Comparison of ENCODE assay signal across 21 cellular contexts in the genomic region with DNA sequence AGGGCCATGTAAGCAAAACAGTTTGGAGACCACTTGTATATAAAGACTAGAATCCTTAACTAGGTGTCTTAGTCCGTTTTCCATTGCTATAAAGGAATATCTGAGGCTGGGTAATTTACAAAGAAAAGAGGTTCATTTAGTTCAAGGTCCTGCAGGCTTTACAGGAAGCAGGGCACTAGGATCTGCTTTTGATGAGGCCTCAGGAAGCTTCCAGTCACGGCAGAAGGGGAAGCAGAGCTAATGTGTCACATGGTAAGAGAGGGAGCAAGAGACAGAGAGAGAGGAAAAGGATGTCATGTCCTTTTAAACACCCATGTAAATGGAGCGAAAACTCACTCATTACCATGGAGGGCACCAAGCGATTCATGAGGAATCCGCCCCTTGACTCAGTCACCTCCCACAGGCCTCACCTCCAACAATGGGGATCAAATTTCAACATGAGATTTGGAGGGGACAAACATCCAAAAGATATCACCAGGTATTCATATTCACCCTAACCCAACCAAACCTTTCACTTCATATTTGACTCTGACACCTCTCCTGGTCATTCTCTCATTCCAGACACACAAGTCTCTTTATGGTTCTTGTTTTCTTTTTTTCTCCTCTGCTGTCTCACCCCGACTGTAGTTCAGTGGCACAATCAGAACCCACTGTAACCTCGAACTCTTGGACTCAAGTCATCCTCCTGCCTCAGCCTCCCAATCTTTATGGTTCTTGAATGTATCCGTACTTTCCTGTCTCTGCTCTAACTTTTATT. TPM values are rescaled to one million over a fixed set of nuclear protein-coding genes. Genes with fewer than 3 reads are reported as not detected.
DNase-seq lines count a peak whose midpoint lies in the region; ATAC-seq, FAIRE-seq and TF ChIP-seq lines count a peak whose summit lies in the region.
"Had no signal": no experiment of that assay in that cellular context is flagged by ENCODE, and none has a peak within 500 bp of the region (broad histone marks: within the 10 kb centered on the region; RNA-seq: fewer than 3 reads in every experiment).

No MANE protein-coding gene starts in this region.

- no peaks in the 10 kb centered on the region for H3K9me1 ChIP-seq in K562 (ENCODE audit: control insufficient read depth, insufficient read depth, low read length)

- no peaks in the 10 kb centered on the region for H3K79me2 ChIP-seq in HepG2 (ENCODE audit: insufficient read depth, low read length)
- H3K79me2 ChIP-seq in K562 (ENCODE audit: control insufficient read depth, insufficient read depth, low read length), result no peaks in the 10 kb centered on the region

- DNase-seq in HepG2 (ENCODE audit: low spot score) (no peak), right lobe of liver (no peak), K562 (ENCODE audit: extremely low read depth in 1 of 4, low spot score in 3 of 4) (no peak), esophagus muscularis mucosa (ENCODE audit: extremely low spot score) (peak; percentile 53), upper lobe of left lung (no peak)
- DNase-seq in activated CD4-positive, alpha-beta T cell treated with anti-CD3 and anti-CD28 coated beads, Interleukin-2, amount 50 U/mL, for 4 hours, result no peak
- DNase-seq: AML-193; Caco-2; Calu3; CD4-positive, alpha-beta T cell; CD8-positive, alpha-beta T cell; DMS79 treated with DMSO at 0.1 percent for 48 hours; GF-D8 had no signal

- no peaks in the 10 kb centered on the region for H3K36me3 ChIP-seq in HepG2 (replicated peaks in 1 of 2; ENCODE audit: control insufficient read depth in 1 of 2, insufficient read depth in 2 of 2, low read length in 2 of 2)
- no peaks in the 10 kb centered on the region for H3K36me3 ChIP-seq in right lobe of liver
- no peaks in the 10 kb centered on the region for H3K36me3 ChIP-seq in K562 (ENCODE audit: control insufficient read depth, insufficient read depth, low read length)
- no peaks in the 10 kb centered on the region for H3K36me3 ChIP-seq in esophagus muscularis mucosa
- H3K36me3 ChIP-seq in upper lobe of left lung, result no peaks in the 10 kb centered on the region
- H3K36me3 ChIP-seq: BLaER1 treated with 17β-estradiol and CSF1 and Interleukin-3, amounts not matched to agents 10 nM and 100 nM had no signal

- in situ Hi-C loops in HepG2 (cut with HindIII; ENCODE audit: extremely low pct_ligation_motif_present, low pct_unique_long_range_greater_than_20kb) (no loop called here), K562 (cut with MboI) (no loop called here)

- TF ChIP-seq POLR2A in HepG2 (IDR thresholded peaks at IDR 0.05; ENCODE audit: insufficient read depth in 1 of 2, low read depth in 2 of 2, low read length in 2 of 2), result no peak
- no peak for TF ChIP-seq POLR2A in right lobe of liver (IDR thresholded peaks at IDR 0.05)
- no peak for TF ChIP-seq POLR2A in K562 (conservative IDR thresholded peaks at IDR 0.05)
- TF ChIP-seq POLR2A in esophagus muscularis mucosa (IDR thresholded peaks at IDR 0.05; ENCODE audit: low read depth), result no peak
- TF ChIP-seq POLR2A in upper lobe of left lung (IDR thresholded peaks at IDR 0.05), result no peak

- TF ChIP-seq RAD21 in HepG2 (CRISPR knock-in tag; IDR thresholded peaks at IDR 0.05) (no peak), K562 (CRISPR knock-in tag; conservative IDR thresholded peaks at IDR 0.05 in 1 of 2, IDR thresholded peaks at IDR 0.05 in 1 of 2) (no peak)

- no TSS peak for BruUV-seq in HepG2 (replicated peaks; lab: Mats Ljungman, UMichigan)
- BruUV-seq in K562 (replicated peaks; lab: Mats Ljungman, UMichigan), result no TSS peak

- POLR2A ChIA-PET in HepG2 (lab: Yijun Ruan, JAX) (no interaction called here), K562 (lab: Yijun Ruan, JAX) (interaction anchor here (0.7 to 1.8 kb wide), 2 partner anchors 11 to 21 kb away, joined by 3 to 8 read pairs; no protein-coding TSS in a partner anchor)

- H3K9me3 ChIP-seq in HepG2 (ENCODE audit: low read length) (no peaks in the 10 kb centered on the region), right lobe of liver (no peaks in the 10 kb centered on the region), K562 (replicated peaks; ENCODE audit: control insufficient read depth, insufficient read depth, low read depth, low read length) (no peaks in the 10 kb centered on the region), esophagus muscularis mucosa (no peaks in the 10 kb centered on the region), upper lobe of left lung (no peaks in the 10 kb centered on the region)
- H3K9me3 ChIP-seq: A549, Caco-2 had no signal

- FAIRE-seq in HepG2 (lab: Jason Lieb, UNC) (no peak), K562 (lab: Jason Lieb, UNC) (no peak)
- FAIRE-seq: A549, D721Med, G401.6, GM12892, GM18507 had no signal

- H3K27me3 ChIP-seq in HepG2 (ENCODE audit: control insufficient read depth in 1 of 2, insufficient read depth in 2 of 2, low read length in 2 of 2), result 0 out of 5 replicates have a peak, but pooled peaks cover 0 to 8% of the 10 kb centered on the region in 2 experiments
- no peaks in the 10 kb centered on the region for H3K27me3 ChIP-seq in right lobe of liver
- H3K27me3 ChIP-seq in K562 (ENCODE audit: control insufficient read depth in 2 of 2, insufficient read depth in 2 of 2, low read length in 2 of 2), result no peaks in the 10 kb centered on the region
- peaks cover 0 to under 1% (median 0%) of the 10 kb centered on the region in 4 donors for H3K27me3 ChIP-seq in esophagus muscularis mucosa
- no peaks in the 10 kb centered on the region for H3K27me3 ChIP-seq in upper lobe of left lung
- H3K27me3 ChIP-seq: BLaER1 treated with 17β-estradiol and CSF1 and Interleukin-3, amounts not matched to agents 10 nM and 100 nM had no signal

- H3K4me3 ChIP-seq in HepG2 (replicated peaks in 1 of 3; ENCODE audit: insufficient read depth in 1 of 3, low read depth in 2 of 3, low read length in 3 of 3) (no peak overlapping the region), right lobe of liver (no peak overlapping the region), K562 (no peak overlapping the region), esophagus muscularis mucosa (no peak overlapping the region), upper lobe of left lung (no peak overlapping the region)
- H3K4me3 ChIP-seq: A549; BLaER1 treated with 17β-estradiol and CSF1 and Interleukin-3, amounts not matched to agents 10 nM and 100 nM had no signal

- no peaks in the 10 kb centered on the region for H4K20me1 ChIP-seq in HepG2 (ENCODE audit: insufficient read depth, low read length)
- no peaks in the 10 kb centered on the region for H4K20me1 ChIP-seq in K562 (replicated peaks; ENCODE audit: control insufficient read depth, insufficient read depth, low read length)
- H4K20me1 ChIP-seq: BLaER1 treated with 17β-estradiol and CSF1 and Interleukin-3, amounts not matched to agents 10 nM and 100 nM had no signal

- WGBS in HepG2 (ENCODE audit: low lambda C conversion rate), result 40% methylated on average over 8 of the region's 8 CpGs
- WGBS in right lobe of liver (ENCODE audit: insufficient coverage, low coverage, low lambda C conversion rate, missing lambda C conversion rate), result 66% methylated on average over 6 of the region's 8 CpGs
- 58% methylated on average over 8 of the region's 8 CpGs for WGBS in K562 (ENCODE audit: insufficient coverage, low coverage, missing lambda C conversion rate)
- 80% methylated on average over 8 of the region's 8 CpGs for WGBS in esophagus muscularis mucosa
- 81 to 83% methylated on average over 8 of the region's 8 CpGs for WGBS in upper lobe of left lung, 2 donors

- no peak for ATAC-seq in HepG2
- ATAC-seq in right lobe of liver, result no peak
- ATAC-seq in K562, result no peak
- ATAC-seq in upper lobe of left lung (ENCODE audit: low FRiP score in 2 of 2), result no peak
- ATAC-seq: A549; CD8-positive, alpha-beta T cell had no signal

- H3K27ac ChIP-seq in HepG2 (ENCODE audit: extremely low read length, insufficient read depth, low read length) (no peak overlapping the region), right lobe of liver (no peak overlapping the region), K562 (ENCODE audit: extremely low read depth, low read depth, low read length) (no peak overlapping the region), esophagus muscularis mucosa (replicated peaks in 1 of 4) (no peak overlapping the region), upper lobe of left lung (no peak overlapping the region)
- H3K27ac ChIP-seq: 22Rv1; A549; BLaER1 treated with 17β-estradiol and CSF1 and Interleukin-3, amounts not matched to agents 10 nM and 100 nM; C4-2B had no signal

- CTCF ChIA-PET in HepG2 (lab: Yijun Ruan, JAX; ENCODE audit: low intra/inter-chr PET ratio, low total read pairs) (no interaction called here), K562 (lab: Yijun Ruan, JAX; ENCODE audit: low intra/inter-chr PET ratio) (no interaction called here)

- intact Hi-C loops in HepG2 (cut with micrococcal nuclease; ENCODE audit: unreplicated experiment), result no loop called here
- intact Hi-C loops in right lobe of liver (cut with DNase I), result no loop called here
- intact Hi-C loops in K562 (cut with micrococcal nuclease), result no loop called here
- intact Hi-C loops in esophagus muscularis mucosa (cut with DNase I), result no loop called here

- peaks cover 23% of the 10 kb centered on the region for H3K4me1 ChIP-seq in HepG2 (ENCODE audit: insufficient read depth, low read length)
- H3K4me1 ChIP-seq in right lobe of liver, result peaks cover 0 to 23% (median 2%) of the 10 kb centered on the region in 4 donors
- H3K4me1 ChIP-seq in K562 (replicated peaks in 1 of 2; ENCODE audit: control insufficient read depth in 2 of 2, insufficient read depth in 2 of 2, low read length in 2 of 2), result peaks cover 7 to 12% of the 10 kb centered on the region in 2 experiments; a peak in 3 of 5 replicates
- H3K4me1 ChIP-seq in esophagus muscularis mucosa, result peaks cover 0 to 5% (median 0%) of the 10 kb centered on the region in 4 donors
- H3K4me1 ChIP-seq in upper lobe of left lung, result no peaks in the 10 kb centered on the region
- H3K4me1 ChIP-seq: Caco-2 had no signal

- H2AFZ ChIP-seq in HepG2 (ENCODE audit: low read length) (no peak overlapping the region), K562 (ENCODE audit: low read depth, low read length) (peak overlapping the region; percentile 56)

- TF ChIP-seq CTCF in HepG2 (CRISPR knock-in tag; IDR thresholded peaks at IDR 0.05), result no peak
- no peak for TF ChIP-seq CTCF in right lobe of liver (IDR thresholded peaks at IDR 0.05)
- TF ChIP-seq CTCF in K562 (IDR thresholded peaks at IDR 0.05 in 2 of 3, conservative IDR thresholded peaks at IDR 0.05 in 1 of 3; ENCODE audit: insufficient read depth in 2 of 3, low read depth in 1 of 3, low read length in 3 of 3), result no peak
- TF ChIP-seq CTCF in esophagus muscularis mucosa (IDR thresholded peaks at IDR 0.05), result no peak
- TF ChIP-seq CTCF in upper lobe of left lung (IDR thresholded peaks at IDR 0.05), result no peak

- H3K4me2 ChIP-seq in HepG2 (ENCODE audit: low read depth, low read length) (no peak overlapping the region), K562 (ENCODE audit: insufficient read depth, low read length) (no peak overlapping the region)
- H3K4me2 ChIP-seq: A549; BLaER1 treated with 17β-estradiol and CSF1 and Interleukin-3, amounts not matched to agents 10 nM and 100 nM had no signal

- TF ChIP-seq EP300 in HepG2 (IDR thresholded peaks at IDR 0.05; ENCODE audit: low read depth in 2 of 2, low read length in 2 of 2), result no peak
- TF ChIP-seq EP300 in HepG2 (CRISPR knock-in tag; IDR thresholded peaks at IDR 0.05; ENCODE audit: borderline replicate concordance), result no peak
- TF ChIP-seq EP300 in K562 (IDR thresholded peaks at IDR 0.05; ENCODE audit: low read length), result no peak
- TF ChIP-seq EP300 in esophagus muscularis mucosa (IDR thresholded peaks at IDR 0.05), result no peak
- no peak for TF ChIP-seq EP300 in upper lobe of left lung (IDR thresholded peaks at IDR 0.05)

- no peak overlapping the region for H3K9ac ChIP-seq in HepG2 (ENCODE audit: insufficient read depth, low read depth, low read length)
- H3K9ac ChIP-seq in K562 (ENCODE audit: insufficient read depth in 1 of 2, low read depth in 2 of 2, low read length in 2 of 2), result no peak overlapping the region
- H3K9ac ChIP-seq: BLaER1 treated with 17β-estradiol and CSF1 and Interleukin-3, amounts not matched to agents 10 nM and 100 nM had no signal

RNA-seq across cellular contexts. Expression of gene ASAH2, which starts 30.1 kb away (rescaled TPM):
- 8.9 and 16.0 TPM in 2 replicates for total RNA-seq in HepG2 (2016; rRNA removed; fragmentation: Illumina TruSeq; extraction: Trizol)
- 1.1 and 1.7 TPM in 2 replicates for total RNA-seq in HepG2 (2016; cell fraction: cytosol; rRNA removed; fragmentation: Illumina TruSeq; extraction: Trizol; ENCODE audit: low read depth)
- 8.2 and 13.2 TPM in 2 replicates for total RNA-seq in HepG2 (2016; cell fraction: insoluble cytoplasmic fraction; rRNA removed; fragmentation: Illumina TruSeq; extraction: Trizol)
- total RNA-seq in HepG2 (2016; cell fraction: membrane; rRNA removed; fragmentation: Illumina TruSeq; extraction: Trizol), result 2.7 and 6.0 TPM in 2 replicates
- 12.5 and 13.1 TPM in 2 replicates for total RNA-seq in HepG2 (2016; cell fraction: nucleus; rRNA removed; fragmentation: Illumina TruSeq; extraction: Trizol)
- polyA plus RNA-seq in HepG2 (2011; rRNA removed), result 14.8 and 17.9 TPM in 2 replicates
- polyA plus RNA-seq in HepG2 (2011; cell fraction: cytosol; rRNA removed), result 10.0 and 11.0 TPM in 2 replicates
- 8.1 and 9.8 TPM in 2 replicates for polyA plus RNA-seq in HepG2 (2011; cell fraction: nucleus; rRNA removed)
- polyA plus RNA-seq in HepG2 (2012), result 4.6 TPM in 2 replicates
- 0.70 and 1.3 TPM in 2 replicates for polyA plus RNA-seq in HepG2 (2016; cell fraction: cytosol; fragmentation: Illumina TruSeq; extraction: Trizol; ENCODE audit: low read depth)
- 3.4 and 6.6 TPM in 2 replicates for polyA plus RNA-seq in HepG2 (2016; cell fraction: insoluble cytoplasmic fraction; fragmentation: Illumina TruSeq; extraction: Trizol; ENCODE audit: low read depth)
- polyA plus RNA-seq in HepG2 (2016; cell fraction: membrane; fragmentation: Illumina TruSeq; extraction: Trizol; ENCODE audit: low read depth), result 0.94 and 1.8 TPM in 2 replicates
- polyA plus RNA-seq in HepG2 (2016; cell fraction: nucleus; fragmentation: Illumina TruSeq; extraction: Trizol; ENCODE audit: insufficient read depth, low read depth), result 12.1 and 13.5 TPM in 2 replicates
- polyA minus RNA-seq in HepG2 (2011; rRNA and poly(A)+ RNA removed; ENCODE audit: low replicate concordance), result 2.8 and 27.5 TPM in 2 replicates
- 15.3 and 18.1 TPM in 2 replicates for polyA minus RNA-seq in HepG2 (2011; cell fraction: cytosol; rRNA and poly(A)+ RNA removed)
- 15.1 and 15.3 TPM in 2 replicates for polyA minus RNA-seq in HepG2 (2011; cell fraction: nucleus; rRNA and poly(A)+ RNA removed)
- 1 to 10 TPM; 1.0 to 6.4 (median 1.8) TPM for total RNA-seq in right lobe of liver
- total RNA-seq in K562 (2011; cell fraction: chromatin; rRNA removed; ENCODE audit: low replicate concordance), result 1.2 and 1.3 TPM in 2 replicates
- 0.17 and 1.3 TPM in 2 replicates for total RNA-seq in K562 (2011; cell fraction: nucleolus; rRNA removed)
- total RNA-seq in K562 (2011; cell fraction: nucleoplasm; rRNA removed), result 0.66 and 1.8 TPM in 2 replicates
- 2.5 and 6.5 TPM in 2 replicates for total RNA-seq in K562 (2014; rRNA removed)
- 5.5 and 6.5 TPM in 2 replicates for total RNA-seq in K562 (2014; rRNA removed; fragmentation: Illumina TruSeq; extraction: Trizol)
- 2.7 and 3.5 TPM in 2 replicates for total RNA-seq in K562 (2015; rRNA removed; fragmentation: Illumina TruSeq; extraction: Trizol)
- total RNA-seq in K562 (2021), result 7.6 and 11.8 TPM in 2 replicates
- polyA plus RNA-seq in K562 (2011; rRNA removed), result 8.6 and 8.7 TPM in 2 replicates
- polyA plus RNA-seq in K562 (2011; cell fraction: cytosol; rRNA removed), result 0.54 and 4.2 TPM in 2 replicates
- polyA plus RNA-seq in K562 (2011; cell fraction: nucleus; rRNA removed), result 13.6 and 15.9 TPM in 2 replicates
- polyA plus RNA-seq in K562 (2012), result 4.9 and 5.0 TPM in 2 replicates
- polyA plus RNA-seq in K562 (2014; fragmentation: Illumina TruSeq; extraction: Trizol), result 7.7 and 8.3 TPM in 2 replicates
- 10 to 100 TPM in 1 of 2 experiments, 1 to 10 TPM in 1; 8.5 to 12.0 TPM for polyA plus RNA-seq in K562 (2014; fragmentation: Nextera tagmentation; extraction: Ambion mirVana)
- polyA plus RNA-seq in K562 (2014; rRNA removed), result 8.4 and 11.0 TPM in 2 replicates
- 9.9 and 11.4 TPM in 2 replicates for polyA minus RNA-seq in K562 (2011; rRNA and poly(A)+ RNA removed)
- polyA minus RNA-seq in K562 (2011; cell fraction: cytosol; rRNA and poly(A)+ RNA removed), result 0.64 and 4.3 TPM in 2 replicates
- 1.2 and 1.8 TPM in 2 replicates for polyA minus RNA-seq in K562 (2011; cell fraction: nucleus; rRNA and poly(A)+ RNA removed)
- 1 to 10 TPM in 1 of 4 donors, under 1 TPM in 3; 0.17 to 1.1 (median 0.52) TPM for total RNA-seq in esophagus muscularis mucosa
- 10 to 100 TPM in 1 of 6 donors, under 1 TPM in 5; 0.11 to 21.0 (median 0.61) TPM for total RNA-seq in upper lobe of left lung

Comparison
In these comparisons a context has a peak if more than half of its experiments do, and no peak if none do; other contexts are left out.
1. Of the 241 proteins assayed by ChIP-seq in both HepG2 and K562: peak only in HepG2: none; only in K562: DPF2, PRDM10 and TRIM24; in both: none; in neither: 237; mixed calls (peak in some experiments, not most) for 1.